Comparison of ENCODE assay signal across 16 cellular contexts in the genomic region with DNA sequence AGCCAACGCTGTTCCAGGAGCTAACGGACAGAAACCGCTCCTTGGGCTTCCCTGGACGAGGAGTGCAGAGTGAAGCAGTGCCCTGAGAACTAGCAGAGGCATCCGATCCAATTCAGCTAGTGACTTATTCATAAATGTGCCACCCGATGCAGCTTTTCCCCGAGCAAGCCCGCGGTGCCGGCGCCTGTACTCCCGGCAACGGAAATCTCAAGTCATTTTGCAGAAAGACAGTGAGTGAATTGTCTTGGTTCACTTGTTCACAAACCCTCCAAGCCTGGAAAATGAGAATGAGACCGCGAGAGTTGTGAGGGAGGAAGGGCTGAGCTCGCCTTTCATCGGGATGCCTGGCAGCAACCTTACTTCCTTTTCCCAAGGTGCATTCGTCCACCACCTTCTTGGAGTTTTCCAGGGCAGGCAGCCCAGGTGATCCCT.
DNase-seq lines count a peak whose midpoint lies in the region; ATAC-seq and TF ChIP-seq lines count a peak whose summit lies in the region.
"Had no signal": no experiment of that assay in that cellular context is flagged by ENCODE, and none has a peak within 500 bp of the region (broad histone marks: within the 10 kb centered on the region; RNA-seq: fewer than 3 reads in every experiment).

No MANE protein-coding gene starts in this region.

- intact Hi-C loops in lower lobe of right lung (cut with DNase I): no loop called here

- TF ChIP-seq CTCF in lower lobe of right lung (IDR thresholded peaks at IDR 0.05): no peak

- peak; percentile 24 to 25 for ATAC-seq in lower lobe of right lung
- ATAC-seq in HG02610 (IDR thresholded peaks at IDR 0.05; ENCODE audit: unreplicated experiment): no peak
- ATAC-seq: activated CD4-positive, CD25-positive, alpha-beta regulatory T cell treated with anti-CD3 and anti-CD28 coated beads, Interleukin-2, amount 50 U/mL, for 24 hours; activated naive CD8-positive, alpha-beta T cell treated with anti-CD3 and anti-CD28 coated beads, Interleukin-2, amount 50 U/mL, for 24 hours; esophagus mucosa had no signal

- peak overlapping the region; percentile 59 for H3K27ac ChIP-seq in lower lobe of right lung
- H3K27ac ChIP-seq: BLaER1, testis had no signal

- peak overlapping the region; percentile 29 for H3K4me3 ChIP-seq in lower lobe of right lung
- H3K4me3 ChIP-seq: BLaER1, testis had no signal

- H3K36me3 ChIP-seq in lower lobe of right lung: no peaks in the 10 kb centered on the region
- H3K36me3 ChIP-seq: BLaER1 had no signal

- H3K4me1 ChIP-seq in lower lobe of right lung: peaks cover 20% of the 10 kb centered on the region
- H3K4me1 ChIP-seq: BLaER1, testis had no signal

- no peaks in the 10 kb centered on the region for H3K9me3 ChIP-seq in lower lobe of right lung
- H3K9me3 ChIP-seq: BLaER1, testis had no signal

- no peaks in the 10 kb centered on the region for H3K27me3 ChIP-seq in lower lobe of right lung (ENCODE audit: low read depth)
- H3K27me3 ChIP-seq: BLaER1, testis had no signal

- DNase-seq in NCI-H2227 (lab: John Stamatoyannopoulos, UW; ENCODE audit: unreplicated experiment) (peak; percentile 12), cerebellar nuclear complex (lab: John Stamatoyannopoulos, UW) (peak; percentile 15 to 66), lower lobe of right lung (no peak), superior temporal gyrus (ENCODE audit: extremely low spot score) (peak; percentile 68), dermis blood vessel endothelial cell (no peak)
- DNase-seq in activated CD4-positive, alpha-beta T cell treated with anti-CD3 and anti-CD28 coated beads for 48 hours: no peak
- DNase-seq: activated naive CD8-positive, alpha-beta T cell treated with anti-CD3 and anti-CD28 coated beads, Interleukin-2, amount 50 U/mL, for 24 hours; activated T-cell treated with anti-CD3 and anti-CD28 coated beads, Interleukin-2, amount 50 U/mL, for 24 hours; cortex of kidney; Karpas-422; NCI-H146; testis had no signal

Comparison
In these comparisons a context has a peak if more than half of its experiments do, and no peak if none do; other contexts are left out.
1. DNase-seq: peak in NCI-H2227 (single experiment), cerebellar nuclear complex (2 of 2) and superior temporal gyrus (single experiment); none in lower lobe of right lung (single experiment), dermis blood vessel endothelial cell (single experiment) and activated CD4-positive, alpha-beta T cell treated with anti-CD3 and anti-CD28 coated beads for 48 hours (single experiment).